Comparison of ENCODE assay signal across 20 cellular contexts in genomic region chr17:390025-390424, GRCh38. TPM values are rescaled to one million over a fixed set of nuclear protein-coding genes. Genes with fewer than 3 reads are reported as not detected.
"Had no signal": no experiment of that assay in that cellular context is flagged by ENCODE, and none has a peak within 500 bp of the region (broad histone marks: within the 10 kb centered on the region; RNA-seq: fewer than 3 reads in every experiment).

No MANE protein-coding gene starts in this region.

- H3K27me3 ChIP-seq: MG63 had no signal

- H3K27ac ChIP-seq: SJSA1, SK-N-MC had no signal

- H3K36me3 ChIP-seq: MG63, SJSA1 had no signal

- H3K9me3 ChIP-seq: MG63, SJSA1 had no signal

- DNase-seq: Karpas-422, KG1, MG63, NCI-H1092, NCI-H1436, NCI-H187, NCI-H2029, NCI-H2081 treated with DMSO at 0.1 percent for 48 hours, NCI-H2171 treated with DMSO at 0.1 percent for 48 hours, NCI-H345, NCI-H524 treated with DMSO at 0.1 percent for 48 hours, NCI-H69, NCI-H774, Right ventricle myocardium superior, RPMI8226, SIG-M5 had no signal

- FAIRE-seq: RCC 7860 had no signal

- H3K4me3 ChIP-seq: MG63, SJSA1, SK-N-MC had no signal

RNA-seq across cellular contexts. Expression of gene RFLNB, which starts 55.7 kb away (rescaled TPM):
- total RNA-seq: HT-29 had no signal
